Comparison of ENCODE assay signal across 12 cellular contexts in the genomic region with DNA sequence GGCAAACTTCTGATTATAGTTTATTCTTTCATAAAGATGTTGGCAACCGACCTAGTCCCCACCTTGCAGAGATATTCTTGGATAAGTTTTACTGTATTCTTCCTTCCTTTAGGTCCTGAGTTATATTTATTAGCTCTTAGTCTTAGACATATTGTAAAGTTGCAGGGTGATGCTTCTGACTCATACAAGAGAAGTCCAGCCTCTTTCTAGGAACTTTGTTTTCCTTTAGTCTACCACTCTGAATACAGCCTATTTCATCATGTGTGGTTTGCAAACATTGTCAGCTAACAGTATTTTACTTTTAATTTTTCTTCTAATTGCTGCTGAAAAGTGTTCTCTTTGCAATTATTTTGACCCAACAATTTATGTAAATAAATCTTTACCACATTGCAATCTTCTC.
A peak's percentile ranks its signal among the peaks of the same experiment; 100 is the strongest.
DNase-seq lines count a peak whose midpoint lies in the region; ATAC-seq and TF ChIP-seq lines count a peak whose summit lies in the region.
"Had no signal": no experiment of that assay in that cellular context is flagged by ENCODE, and none has a peak within 500 bp of the region (broad histone marks: within the 10 kb centered on the region; RNA-seq: fewer than 3 reads in every experiment).

No MANE protein-coding gene starts in this region.

- H3K36me3 ChIP-seq in adipocyte (ENCODE audit: control insufficient read depth, insufficient read depth, low read length, severe bottlenecking) = no peaks in the 10 kb centered on the region
- H3K36me3 ChIP-seq: transverse colon had no signal

- H3K4me1 ChIP-seq in adipocyte (ENCODE audit: control insufficient read depth, insufficient read depth, low read length) = peaks cover 3% of the 10 kb centered on the region
- H3K4me1 ChIP-seq: transverse colon had no signal

- in situ Hi-C loops in KBM-7 (cut with MboI; ENCODE audit: low pct_unique_long_range_greater_than_20kb, low sequenced_read_pairs) = no loop called here

- DNase-seq in A172 (ENCODE audit: low spot score) (peak; percentile 21), H4 (ENCODE audit: low spot score) (peak; percentile 69), adipocyte (ENCODE audit: low read depth) (peak; percentile 85), fibroblast of mammary gland (ENCODE audit: low read depth) (peak; percentile 77), KBM-7 (no peak)
- DNase-seq in activated CD4-positive, CD25-positive, alpha-beta regulatory T cell treated with anti-CD3 and anti-CD28 coated beads, Interleukin-2, amount 50 U/mL, for 72 hours = no peak
- DNase-seq in activated CD8-positive, alpha-beta memory T cell treated with anti-CD3 and anti-CD28 coated beads, Interleukin-2, amount 10 ng/mL, durations not matched to agents 7 days and 5 days = no peak
- DNase-seq: activated CD8-positive, alpha-beta T cell treated with anti-CD3 and anti-CD28 coated beads for 36 hours; activated gamma-delta T cell; NCI-H526; transverse colon had no signal

- H3K27me3 Mint-ChIP-seq in activated CD8-positive, alpha-beta memory T cell treated with anti-CD3 and anti-CD28 coated beads, Interleukin-2, amount 10 ng/mL, durations not matched to agents 7 days and 5 days = no peaks in the 10 kb centered on the region
- H3K27me3 Mint-ChIP-seq: activated CD8-positive, alpha-beta T cell treated with anti-CD3 and anti-CD28 coated beads for 36 hours had no signal

- H3K27ac Mint-ChIP-seq in activated CD8-positive, alpha-beta memory T cell treated with anti-CD3 and anti-CD28 coated beads, Interleukin-2, amount 10 ng/mL, durations not matched to agents 7 days and 5 days = no peak overlapping the region
- H3K27ac Mint-ChIP-seq: activated CD8-positive, alpha-beta T cell treated with anti-CD3 and anti-CD28 coated beads for 36 hours had no signal

- no peak for TF ChIP-seq CTCF in fibroblast of mammary gland (conservative IDR thresholded peaks at IDR 0.05; ENCODE audit: control insufficient read depth, insufficient read depth, low read depth, low read length)

- H3K36me3 Mint-ChIP-seq in activated CD8-positive, alpha-beta memory T cell treated with anti-CD3 and anti-CD28 coated beads, Interleukin-2, amount 10 ng/mL, durations not matched to agents 7 days and 5 days = no peaks in the 10 kb centered on the region

- H3K9ac ChIP-seq in adipocyte (ENCODE audit: low read length) = no peak overlapping the region

- H3K4me3 Mint-ChIP-seq in activated CD8-positive, alpha-beta memory T cell treated with anti-CD3 and anti-CD28 coated beads, Interleukin-2, amount 10 ng/mL, durations not matched to agents 7 days and 5 days = no peak overlapping the region
- H3K4me3 Mint-ChIP-seq: activated CD8-positive, alpha-beta T cell treated with anti-CD3 and anti-CD28 coated beads for 36 hours had no signal

- no peaks in the 10 kb centered on the region for H3K27me3 ChIP-seq in adipocyte (replicated peaks; ENCODE audit: control insufficient read depth, insufficient read depth, low read length)
- H3K27me3 ChIP-seq: transverse colon had no signal

- CTCF ChIA-PET in activated CD8-positive, alpha-beta memory T cell treated with anti-CD3 and anti-CD28 coated beads, Interleukin-2, amount 10 ng/mL, durations not matched to agents 7 days and 5 days (lab: Charles Lee) = no interaction called here

- H3K4me1 Mint-ChIP-seq in activated CD8-positive, alpha-beta memory T cell treated with anti-CD3 and anti-CD28 coated beads, Interleukin-2, amount 10 ng/mL, durations not matched to agents 7 days and 5 days = no peaks in the 10 kb centered on the region

- peaks cover 2% of the 10 kb centered on the region for H3K9me3 Mint-ChIP-seq in activated CD8-positive, alpha-beta memory T cell treated with anti-CD3 and anti-CD28 coated beads, Interleukin-2, amount 10 ng/mL, durations not matched to agents 7 days and 5 days (ENCODE audit: low read depth)

- peaks cover 4% of the 10 kb centered on the region for H3K9me3 ChIP-seq in adipocyte (ENCODE audit: control insufficient read depth, low read length)
- H3K9me3 ChIP-seq: transverse colon had no signal

- H3K4me3 ChIP-seq in adipocyte (ENCODE audit: low read length) = no peak overlapping the region
- no peak overlapping the region for H3K4me3 ChIP-seq in fibroblast of mammary gland (ENCODE audit: control insufficient read depth, low read depth, low read length)
- H3K4me3 ChIP-seq: transverse colon had no signal

- no peak for ATAC-seq in activated CD8-positive, alpha-beta memory T cell treated with anti-CD3 and anti-CD28 coated beads, Interleukin-2, amount 10 ng/mL, durations not matched to agents 7 days and 5 days
- no peak for ATAC-seq in GM19351 (IDR thresholded peaks at IDR 0.05; ENCODE audit: unreplicated experiment)
- ATAC-seq: activated CD8-positive, alpha-beta T cell treated with anti-CD3 and anti-CD28 coated beads for 36 hours had no signal

Comparison
In these comparisons a context has a peak if more than half of its experiments do, and no peak if none do; other contexts are left out.
1. DNase-seq: peak in A172 (single experiment), H4 (single experiment), adipocyte (single experiment) and fibroblast of mammary gland (single experiment); none in activated CD4-positive, CD25-positive, alpha-beta regulatory T cell treated with anti-CD3 and anti-CD28 coated beads, Interleukin-2, amount 50 U/mL, for 72 hours (single experiment), activated CD8-positive, alpha-beta memory T cell treated with anti-CD3 and anti-CD28 coated beads, Interleukin-2, amount 10 ng/mL, durations not matched to agents 7 days and 5 days (single experiment) and KBM-7 (single experiment).